1 cellular context compared by ENCODE assay signal in genomic region chr15:31299588-31300207, GRCh38.
TF ChIP-seq lines count a peak whose summit lies in the region.

No MANE protein-coding gene starts in this region.

TF ChIP-seq in GM23338, 12 proteins besides CTCF, POLR2A, EP300 and RAD21 (continued from another document):
- no peak for TF ChIP-seq ZNF462 (CRISPR knock-in tag; IDR thresholded peaks at IDR 0.05)
- TF ChIP-seq NANOG (IDR thresholded peaks at IDR 0.05; ENCODE audit: borderline replicate concordance) = no peak
